ENCODE assay signal across 25 cellular contexts in the genomic region with DNA sequence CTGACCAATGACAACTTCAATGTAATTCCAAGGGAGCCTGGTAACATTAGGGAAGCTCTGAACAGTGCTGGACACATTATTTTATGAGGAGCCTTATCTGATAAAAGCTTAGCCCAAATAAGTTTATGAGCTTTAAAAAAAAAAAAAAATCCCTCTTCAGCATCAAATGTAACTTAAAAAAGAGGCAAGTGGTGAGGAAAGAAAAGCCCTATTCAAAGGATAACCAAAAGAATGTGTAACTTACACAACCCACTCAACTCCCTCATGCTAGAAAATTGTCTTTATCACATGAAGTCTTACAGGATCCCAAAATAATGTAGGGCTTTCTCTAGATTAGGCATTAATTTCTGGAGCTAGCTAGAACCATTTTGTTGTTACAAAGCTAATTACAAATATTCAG. TPM values are rescaled to one million over a fixed set of nuclear protein-coding genes. Genes with fewer than 3 reads are reported as not detected.
DNase-seq lines count a peak whose midpoint lies in the region; ATAC-seq and TF ChIP-seq lines count a peak whose summit lies in the region.
"Had no signal": no experiment of that assay in that cellular context is flagged by ENCODE, and none has a peak within 500 bp of the region (broad histone marks: within the 10 kb centered on the region; RNA-seq: fewer than 3 reads in every experiment).

No MANE protein-coding gene starts in this region.

- CTCF ChIA-PET in BJ (lab: Yijun Ruan, JAX) = interaction anchor here (0.7 kb wide), 1 partner anchor 320 kb away, joined by 3 read pairs; no protein-coding TSS in a partner anchor
- CTCF ChIA-PET in PC-3 (lab: Charles Lee) = interaction anchor here (0.7 to 0.8 kb wide), 2 partner anchors 95 to 130 kb away, joined by 4 read pairs; no protein-coding TSS in a partner anchor

- H3K9ac ChIP-seq in PC-3 (ENCODE audit: low read length) = no peak overlapping the region
- H3K9ac ChIP-seq: BLaER1 had no signal

- H3K36me3 ChIP-seq in BJ (ENCODE audit: control insufficient read depth, insufficient read depth, low read length) (no peaks in the 10 kb centered on the region), PC-3 (ENCODE audit: low read depth, low read length) (no peaks in the 10 kb centered on the region), osteoblast (ENCODE audit: insufficient read depth, low read length) (no peaks in the 10 kb centered on the region)
- H3K36me3 ChIP-seq: BLaER1, SJSA1 had no signal

- H3K79me2 ChIP-seq in PC-3 (ENCODE audit: low read length) (no peaks in the 10 kb centered on the region), osteoblast (ENCODE audit: insufficient read depth, low read length) (no peaks in the 10 kb centered on the region)

- H3K27ac ChIP-seq in PC-3 (ENCODE audit: low read length) = no peak overlapping the region
- no peak overlapping the region for H3K27ac ChIP-seq in osteoblast (ENCODE audit: low read depth, low read length)
- H3K27ac ChIP-seq: BLaER1, HL-60, SJSA1 had no signal

- H3F3A ChIP-seq in PC-3 (ENCODE audit: low read length, unreplicated experiment) = peaks cover 8% of the 10 kb centered on the region

- TF ChIP-seq CTCF in BJ (IDR thresholded peaks at IDR 0.05; ENCODE audit: insufficient read depth, low read depth, low read length) (no peak), PC-3 (conservative IDR thresholded peaks at IDR 0.05; ENCODE audit: low read depth, low read length) (no peak), choroid plexus epithelial cell (conservative IDR thresholded peaks at IDR 0.05; ENCODE audit: low read depth, low read length) (no peak), osteoblast (IDR thresholded peaks at IDR 0.05; ENCODE audit: extremely low read depth, low read depth, low read length) (no peak)

- H4K20me1 ChIP-seq in PC-3 (ENCODE audit: low read length) (no peaks in the 10 kb centered on the region), osteoblast (ENCODE audit: insufficient read depth, low read length) (no peaks in the 10 kb centered on the region)
- H4K20me1 ChIP-seq: BLaER1 had no signal

- H3K4me3 ChIP-seq in BJ (ENCODE audit: low read depth, low read length) (no peak overlapping the region), PC-3 (ENCODE audit: low read length) (no peak overlapping the region), choroid plexus epithelial cell (ENCODE audit: low read depth, low read length) (no peak overlapping the region), osteoblast (ENCODE audit: insufficient read depth, low read length) (no peak overlapping the region)
- H3K4me3 ChIP-seq: BLaER1, SJSA1 had no signal

- DNase-seq in BJ (ENCODE audit: low read depth) (peak; percentile 48), PC-3 (no peak), choroid plexus epithelial cell (ENCODE audit: low read depth) (peak; percentile 62), osteoblast (ENCODE audit: insufficient read length, low spot score, missing footprints) (peak; percentile 14), DMS153 treated with DMSO at 0.1 percent for 48 hours (lab: John Stamatoyannopoulos, UW; ENCODE audit: unreplicated experiment) (no peak), H4 (ENCODE audit: low spot score) (no peak)
- DNase-seq: CD4-positive, alpha-beta memory T cell; GDM1; KG1; MV-4-11; NCI-H1694; NCI-H2081; NCI-H2171; NCI-H345; NCI-H524 had no signal

- ATAC-seq in PC-3 (peak; percentile 27), HG03039 (IDR thresholded peaks at IDR 0.05; ENCODE audit: unreplicated experiment) (no peak), HG03095 (IDR thresholded peaks at IDR 0.05; ENCODE audit: unreplicated experiment) (no peak)
- ATAC-seq: HepG2, Right ventricle myocardium inferior had no signal

- H2AFZ ChIP-seq in PC-3 (ENCODE audit: low read length) = no peak overlapping the region
- H2AFZ ChIP-seq in osteoblast (ENCODE audit: low read length) = no peak overlapping the region

- H3K4me2 ChIP-seq in PC-3 (ENCODE audit: low read length) = no peak overlapping the region
- no peak overlapping the region for H3K4me2 ChIP-seq in osteoblast (ENCODE audit: insufficient read depth, low read length)
- H3K4me2 ChIP-seq: BLaER1 had no signal

- no peaks in the 10 kb centered on the region for H3K9me2 ChIP-seq in PC-3 (replicated peaks; ENCODE audit: low read length)

- no TSS peak for BruUV-seq in PC-3 (replicated peaks; lab: Mats Ljungman, UMichigan)

- H3K27me3 ChIP-seq in BJ (ENCODE audit: control insufficient read depth, insufficient read depth, low read length) (no peaks in the 10 kb centered on the region), PC-3 (ENCODE audit: low read length) (no peaks in the 10 kb centered on the region), osteoblast (ENCODE audit: insufficient read depth, low read length) (no peaks in the 10 kb centered on the region)
- H3K27me3 ChIP-seq: BLaER1, SJSA1 had no signal

- intact Hi-C loops in PC-3 (cut with micrococcal nuclease) = no loop called here

- no peaks in the 10 kb centered on the region for H3K9me3 ChIP-seq in PC-3 (ENCODE audit: low read length)
- H3K9me3 ChIP-seq in osteoblast (ENCODE audit: low read depth, low read length) = no peaks in the 10 kb centered on the region
- H3K9me3 ChIP-seq: BLaER1, SJSA1 had no signal

- H3K4me1 ChIP-seq in PC-3 (ENCODE audit: insufficient read depth, low read length) (no peaks in the 10 kb centered on the region), osteoblast (ENCODE audit: insufficient read depth, low read length) (peaks cover 10% of the 10 kb centered on the region)
- H3K4me1 ChIP-seq: BLaER1 had no signal

- POLR2A ChIA-PET in BJ (lab: Charles Lee) = interaction anchor here (0.6 kb wide), 2 partner anchors 37 to 345 kb away, joined by 3 to 6 read pairs; no protein-coding TSS in a partner anchor
- POLR2A ChIA-PET in PC-3 (lab: Charles Lee; ENCODE audit: unreplicated experiment) = interaction anchor here (0.5 to 0.6 kb wide), 2 partner anchors 70 to 183 kb away, joined by 4 read pairs; no protein-coding TSS in a partner anchor

RNA-seq across cellular contexts. Expression of a gene that starts 35.3 kb away (rescaled TPM):
- 0.22 and 0.25 TPM in 2 replicates for polyA plus RNA-seq in BJ (2011; rRNA removed)
- 0.28 and 0.82 TPM in 2 replicates for polyA minus RNA-seq in BJ (2011; rRNA and poly(A)+ RNA removed)
- total RNA-seq in PC-3 (2014; rRNA removed) = 0.23 and 0.29 TPM in 2 replicates
- total RNA-seq in osteoblast = under 0.01 and 1.1 TPM in 2 replicates
- total RNA-seq in H4 (2014; rRNA removed; shearing (Covaris generic)) = 1.0 and 1.1 TPM in 2 replicates
- total RNA-seq: A172; CD4-positive, alpha-beta memory T cell; HT-29; OCI-LY7 had no signal
- polyA plus RNA-seq: CD4-positive, alpha-beta memory T cell had no signal

Comparison
In these comparisons a context has a peak if more than half of its experiments do, and no peak if none do; other contexts are left out.
1. DNase-seq: peak in BJ (single experiment), choroid plexus epithelial cell (single experiment) and osteoblast (single experiment); none in PC-3 (single experiment), DMS153 treated with DMSO at 0.1 percent for 48 hours (single experiment) and H4 (single experiment).